In genomic region chr5:54326662-54327145, GRCh38 we compare ENCODE assay signal across 21 cellular contexts. TPM values are rescaled to one million over a fixed set of nuclear protein-coding genes. Genes with fewer than 3 reads are reported as not detected.
DNase-seq lines count a peak whose midpoint lies in the region; ATAC-seq, FAIRE-seq and TF ChIP-seq lines count a peak whose summit lies in the region.
"Had no signal": no experiment of that assay in that cellular context is flagged by ENCODE, and none has a peak within 500 bp of the region (broad histone marks: within the 10 kb centered on the region; RNA-seq: fewer than 3 reads in every experiment).

No MANE protein-coding gene starts in this region.

- TF ChIP-seq RAD21 in K562 (CRISPR knock-in tag; conservative IDR thresholded peaks at IDR 0.05 in 1 of 2, IDR thresholded peaks at IDR 0.05 in 1 of 2), result no peak

- TF ChIP-seq EP300 in K562 (IDR thresholded peaks at IDR 0.05; ENCODE audit: low read length), result no peak

- TF ChIP-seq POLR2A in K562 (conservative IDR thresholded peaks at IDR 0.05), result 0 out of 2 replicates have a peak, but pooled peaks have one; percentile 22

- CTCF ChIA-PET in K562 (lab: Yijun Ruan, JAX; ENCODE audit: low intra/inter-chr PET ratio), result no interaction called here

- H3K27me3 ChIP-seq in K562 (ENCODE audit: control insufficient read depth in 2 of 2, insufficient read depth in 2 of 2, low read length in 2 of 2), result no peaks in the 10 kb centered on the region
- H3K27me3 ChIP-seq: BLaER1 had no signal

- peak overlapping the region; percentile 62 for H3K4me2 ChIP-seq in K562 (ENCODE audit: insufficient read depth, low read length)
- H3K4me2 ChIP-seq: BLaER1 had no signal

- H3K79me2 ChIP-seq in K562 (ENCODE audit: control insufficient read depth, insufficient read depth, low read length), result peaks cover 76% of the 10 kb centered on the region

- peak in 1 of 3 experiments; percentile 26; a peak in 1 of 6 replicates for TF ChIP-seq CTCF in K562 (IDR thresholded peaks at IDR 0.05 in 2 of 3, conservative IDR thresholded peaks at IDR 0.05 in 1 of 3; ENCODE audit: insufficient read depth in 2 of 3, low read depth in 1 of 3, low read length in 3 of 3)

- intact Hi-C loops in K562 (cut with micrococcal nuclease), result loop anchor here (5.0 kb wide), 1 partner anchor 66 kb away; no protein-coding TSS in a partner anchor

- ATAC-seq in K562 (no peak), GM19324 (IDR thresholded peaks at IDR 0.05; ENCODE audit: low FRiP score, unreplicated experiment) (no peak)

- POLR2A ChIA-PET in K562 (lab: Yijun Ruan, JAX), result interaction anchor here (1.4 to 5.8 kb wide), 4 partner anchors 10 to 16 kb away, joined by 3 to 78 read pairs (median 13); partner anchors contain the start of gene ARL15

- H3K9ac ChIP-seq in K562 (ENCODE audit: insufficient read depth in 1 of 2, low read depth in 2 of 2, low read length in 2 of 2), result peak overlapping the region; percentile 39 to 76; a peak in 3 of 4 replicates
- H3K9ac ChIP-seq: BLaER1 had no signal

- H3K4me3 ChIP-seq in K562, result no peak overlapping the region
- H3K4me3 ChIP-seq: BLaER1, GM12878 had no signal

- H3K4me1 ChIP-seq in K562 (replicated peaks in 1 of 2; ENCODE audit: control insufficient read depth in 2 of 2, insufficient read depth in 2 of 2, low read length in 2 of 2), result peaks cover 12 to 63% of the 10 kb centered on the region in 2 experiments
- H3K4me1 ChIP-seq: BE2C had no signal

- H3K27ac ChIP-seq in K562 (ENCODE audit: extremely low read depth, low read depth, low read length), result peak overlapping the region; percentile 95
- H3K27ac ChIP-seq: BLaER1 had no signal

- H2AFZ ChIP-seq in K562 (ENCODE audit: low read depth, low read length), result no peak overlapping the region

- no peaks in the 10 kb centered on the region for H4K20me1 ChIP-seq in K562 (replicated peaks; ENCODE audit: control insufficient read depth, insufficient read depth, low read length)
- H4K20me1 ChIP-seq: BLaER1 had no signal

- BruUV-seq in K562 (replicated peaks; lab: Mats Ljungman, UMichigan), result no TSS peak

- FAIRE-seq in HTR-8/SVneo (lab: Jason Lieb, UNC) (peak; percentile 68), K562 (lab: Jason Lieb, UNC) (no peak)
- FAIRE-seq: A204.1, D721Med, GM12878, GM12892, GM18507 had no signal

- H3K36me3 ChIP-seq in K562 (ENCODE audit: control insufficient read depth, insufficient read depth, low read length), result peaks cover 88% of the 10 kb centered on the region
- H3K36me3 ChIP-seq: BE2C, BLaER1 had no signal

- WGBS in K562 (ENCODE audit: insufficient coverage, low coverage, missing lambda C conversion rate), result 74% methylated on average over 7 of the region's 7 CpGs

- H3K9me3 ChIP-seq in K562 (replicated peaks; ENCODE audit: control insufficient read depth, insufficient read depth, low read depth, low read length), result peaks cover 7% of the 10 kb centered on the region
- H3K9me3 ChIP-seq: BE2C, BLaER1, Caco-2 had no signal

- in situ Hi-C loops in K562 (cut with MboI) (no loop called here), G401 (cut with HindIII; ENCODE audit: low sequenced_read_pairs) (no loop called here)

- DNase-seq in HTR-8/SVneo (ENCODE audit: insufficient read length, low spot score) (no peak), K562 (ENCODE audit: extremely low read depth in 1 of 4, low spot score in 3 of 4) (no peak), G401 (ENCODE audit: low spot score) (no peak), NOMO-1 (lab: John Stamatoyannopoulos, UW; ENCODE audit: unreplicated experiment in 2 of 2) (no peak)
- DNase-seq: 8988T; ACHN; BE2C; C1 segment of cervical spinal cord; Caco-2; Calu3; CD4-positive, alpha-beta memory T cell; CD4-positive, CD25-positive, alpha-beta regulatory T cell; DMS79 treated with DMSO at 0.1 percent for 48 hours; GDM1 had no signal

- no peaks in the 10 kb centered on the region for H3K9me1 ChIP-seq in K562 (ENCODE audit: control insufficient read depth, insufficient read depth, low read length)

TF ChIP-seq in K562, 482 proteins besides CTCF, POLR2A, EP300 and RAD21 (continues in another document):
- TF ChIP-seq ZNF764 (CRISPR knock-in tag; IDR thresholded peaks at IDR 0.05; ENCODE audit: low read depth) (no peak), ZZZ3 (IDR thresholded peaks at IDR 0.05) (no peak), WHSC1 (IDR thresholded peaks at IDR 0.05; ENCODE audit: low read length) (peak; percentile 92), RBBP5 (IDR thresholded peaks at IDR 0.05; ENCODE audit: borderline replicate concordance, insufficient read depth, low read length, poor library complexity, severe bottlenecking) (no peak), BRF2 (IDR thresholded peaks at IDR 0.05; ENCODE audit: borderline replicate concordance, insufficient read depth, insufficient read length) (no peak), ZNF140 (CRISPR knock-in tag; IDR thresholded peaks at IDR 0.05) (no peak), JUND (IDR thresholded peaks at IDR 0.05; ENCODE audit: borderline replicate concordance, low read depth, low read length) (no peak), JUND (tag; IDR thresholded peaks at IDR 0.05; ENCODE audit: borderline replicate concordance, low read depth, low read length) (peak; percentile 49; the same call in 1 of the 3 replicates), ZNF592 (IDR thresholded peaks at IDR 0.05) (peak; percentile 85), SAP30 (IDR thresholded peaks at IDR 0.05; ENCODE audit: borderline replicate concordance, insufficient read depth, low read depth, low read length, poor library complexity, severe bottlenecking) (no peak), CXXC5 (CRISPR knock-in tag; IDR thresholded peaks at IDR 0.05) (peak; percentile 27; the same call in 1 of the 2 replicates), DMBX1 (CRISPR knock-in tag; IDR thresholded peaks at IDR 0.05; ENCODE audit: borderline replicate concordance) (peak; percentile 79; the same call in 1 of the 2 replicates), ZKSCAN1 (IDR thresholded peaks at IDR 0.05; ENCODE audit: low read depth, low read length) (peak; percentile 50; the same call in 1 of the 2 replicates), MEF2D (tag; conservative IDR thresholded peaks at IDR 0.05; ENCODE audit: low read depth) (0 out of 2 replicates have a peak, but pooled peaks have one; percentile 24)

RNA-seq across cellular contexts. Expression of gene ARL15, which starts 16.3 kb away (rescaled TPM):
- total RNA-seq in K562 (2011; cell fraction: chromatin; rRNA removed; ENCODE audit: low replicate concordance), result 218 and 235 TPM in 2 replicates
- 124 and 166 TPM in 2 replicates for total RNA-seq in K562 (2011; cell fraction: nucleolus; rRNA removed)
- 179 and 212 TPM in 2 replicates for total RNA-seq in K562 (2011; cell fraction: nucleoplasm; rRNA removed)
- total RNA-seq in K562 (2014; rRNA removed) (45.9 and 46.7 TPM in 2 replicates), K562 (2014; rRNA removed; fragmentation: Illumina TruSeq; extraction: Trizol) (64.0 and 71.2 TPM in 2 replicates), K562 (2015; rRNA removed; fragmentation: Illumina TruSeq; extraction: Trizol) (40.0 and 46.1 TPM in 2 replicates), K562 (2021) (54.1 and 58.7 TPM in 2 replicates)
- polyA plus RNA-seq in K562 (2011; rRNA removed) (59.5 and 60.1 TPM in 2 replicates), K562 (2014; fragmentation: Illumina TruSeq; extraction: Trizol) (71.8 and 80.4 TPM in 2 replicates), K562 (2014; fragmentation: Nextera tagmentation; extraction: Ambion mirVana) (10 to 100 TPM; 18.5 to 22.4 TPM), K562 (2014; rRNA removed) (57.0 and 60.0 TPM in 2 replicates)
- polyA plus RNA-seq in K562 (2011; cell fraction: cytosol; rRNA removed), result 24.8 and 46.7 TPM in 2 replicates
- 29.3 and 46.0 TPM in 2 replicates for polyA plus RNA-seq in K562 (2011; cell fraction: nucleus; rRNA removed)
- polyA plus RNA-seq in K562 (2012), result 45.4 and 47.0 TPM in 2 replicates
- polyA minus RNA-seq in K562 (2011; rRNA and poly(A)+ RNA removed), result 135 and 180 TPM in 2 replicates
- polyA minus RNA-seq in K562 (2011; cell fraction: cytosol; rRNA and poly(A)+ RNA removed), result 39.2 and 48.3 TPM in 2 replicates
- 201 and 315 TPM in 2 replicates for polyA minus RNA-seq in K562 (2011; cell fraction: nucleus; rRNA and poly(A)+ RNA removed)
- 0.64 and 2.1 TPM in 2 replicates for total RNA-seq in G401 (2014; rRNA removed; shearing (Covaris generic))

Comparison
In these comparisons a context has a peak if more than half of its experiments do, and no peak if none do; other contexts are left out.
1. RNA of gene ARL15, which starts 16.3 kb away (total RNA-seq): 40.0 to 235 TPM in K562; 0.64 to 2.1 TPM in G401; every median in the first group is over 10 times any median in the second.